In the genomic region with DNA sequence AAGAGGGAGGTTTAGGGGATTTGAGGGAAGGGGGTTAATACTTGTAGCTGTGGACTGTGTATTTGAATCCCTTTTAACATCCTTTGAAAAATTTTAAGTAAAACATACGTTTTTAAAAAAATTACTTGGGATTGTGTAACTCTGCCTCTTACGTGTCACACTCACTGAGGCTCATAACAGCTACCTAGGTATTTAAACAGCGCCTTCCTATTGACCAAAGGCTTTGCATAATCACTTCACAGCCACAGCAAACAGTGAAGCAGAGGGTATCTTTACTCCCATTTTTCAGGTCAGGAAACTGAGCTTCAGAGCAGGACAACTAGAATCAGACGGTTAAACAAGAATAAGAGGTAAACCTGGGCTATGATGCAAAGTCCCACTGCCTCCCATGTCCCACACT, we compare ENCODE assay signal across 24 cellular contexts.
"Had no signal": no experiment of that assay in that cellular context is flagged by ENCODE, and none has a peak within 500 bp of the region (broad histone marks: within the 10 kb centered on the region; RNA-seq: fewer than 3 reads in every experiment).

No MANE protein-coding gene starts in this region.

- H3K9me3 Mint-ChIP-seq: natural killer cell treated with Interleukin-12 subunit alpha and Interleukin-12 subunit beta and Interleukin-15 and Interleukin-18, amount 100 ng/mL, for 72 hours had no signal

- H3K4me1 Mint-ChIP-seq: stimulated activated naive CD8-positive, alpha-beta T cell treated with anti-CD3 and anti-CD28 coated beads, Interleukin-15, amount 100 ng/mL, for 72 hours had no signal

- H3K27me3 ChIP-seq: ovary, sigmoid colon, tibial nerve, vagina had no signal

- H3K4me3 ChIP-seq: lung, mucosa of descending colon, ovary, sigmoid colon, spleen, tibial nerve, vagina had no signal

- H3K9me3 ChIP-seq: mucosa of descending colon had no signal

- H3K27ac ChIP-seq: ovary, sigmoid colon, spleen, tibial nerve, vagina had no signal

- DNase-seq: hippocampal formation; kidney glomerular epithelial cell; left cardiac atrium; midbrain; mucosa of descending colon; naive thymus-derived CD4-positive, alpha-beta T cell; ovary; retina; right cardiac atrium; sigmoid colon; small intestine; stimulated activated CD4-positive, alpha-beta T cell treated with anti-CD3 and anti-CD28 coated beads, Interleukin-4, amount 100 ng/mL, for 24 hours; stimulated activated naive CD4-positive, alpha-beta T cell treated with Interleukin-2 at 50 U/mL for 16 hours; stimulated activated naive CD8-positive, alpha-beta T cell treated with anti-CD3 and anti-CD28 coated beads, Interleukin-15, amount 100 ng/mL, for 72 hours; substantia nigra had no signal

- H3K36me3 Mint-ChIP-seq: stimulated activated effector memory CD8-positive, alpha-beta T cell treated with anti-CD3 and anti-CD28 coated beads, Interleukin-12 subunit alpha, Interleukin-12 subunit beta, amount 100 ng/mL, for 72 hours; type B pancreatic cell had no signal

- H3K4me1 ChIP-seq: sigmoid colon, vagina had no signal

- H3K27ac Mint-ChIP-seq: naive thymus-derived CD4-positive, alpha-beta T cell; natural killer cell treated with Interleukin-12 subunit alpha and Interleukin-12 subunit beta and Interleukin-15 and Interleukin-18, amount 100 ng/mL, for 72 hours; progenitor cell of endocrine pancreas; stimulated activated effector memory CD8-positive, alpha-beta T cell treated with anti-CD3 and anti-CD28 coated beads, Interleukin-12 subunit alpha, Interleukin-12 subunit beta, amount 100 ng/mL, for 72 hours; type B pancreatic cell had no signal

- H3K4me3 Mint-ChIP-seq: naive thymus-derived CD4-positive, alpha-beta T cell; natural killer cell treated with Interleukin-12 subunit alpha and Interleukin-12 subunit beta and Interleukin-15 and Interleukin-18, amount 100 ng/mL, for 72 hours; stimulated activated effector memory CD8-positive, alpha-beta T cell treated with anti-CD3 and anti-CD28 coated beads, Interleukin-12 subunit alpha, Interleukin-12 subunit beta, amount 100 ng/mL, for 72 hours; stimulated activated naive CD8-positive, alpha-beta T cell treated with anti-CD3 and anti-CD28 coated beads, Interleukin-15, amount 100 ng/mL, for 72 hours; type B pancreatic cell had no signal

- H3K36me3 ChIP-seq: ovary, sigmoid colon, spleen, tibial nerve, vagina had no signal

- ATAC-seq: left cardiac atrium; left lobe of liver; mucosa of descending colon; naive thymus-derived CD4-positive, alpha-beta T cell; natural killer cell treated with Interleukin-12 subunit alpha and Interleukin-12 subunit beta and Interleukin-15 and Interleukin-18, amount 100 ng/mL, for 72 hours; right cardiac atrium; stimulated activated effector memory CD8-positive, alpha-beta T cell treated with anti-CD3 and anti-CD28 coated beads, Interleukin-12 subunit alpha, Interleukin-12 subunit beta, amount 100 ng/mL, for 72 hours; stimulated activated naive CD8-positive, alpha-beta T cell treated with anti-CD3 and anti-CD28 coated beads, Interleukin-15, amount 100 ng/mL, for 72 hours had no signal
